ENCODE assay signal across 18 cellular contexts in the genomic region with DNA sequence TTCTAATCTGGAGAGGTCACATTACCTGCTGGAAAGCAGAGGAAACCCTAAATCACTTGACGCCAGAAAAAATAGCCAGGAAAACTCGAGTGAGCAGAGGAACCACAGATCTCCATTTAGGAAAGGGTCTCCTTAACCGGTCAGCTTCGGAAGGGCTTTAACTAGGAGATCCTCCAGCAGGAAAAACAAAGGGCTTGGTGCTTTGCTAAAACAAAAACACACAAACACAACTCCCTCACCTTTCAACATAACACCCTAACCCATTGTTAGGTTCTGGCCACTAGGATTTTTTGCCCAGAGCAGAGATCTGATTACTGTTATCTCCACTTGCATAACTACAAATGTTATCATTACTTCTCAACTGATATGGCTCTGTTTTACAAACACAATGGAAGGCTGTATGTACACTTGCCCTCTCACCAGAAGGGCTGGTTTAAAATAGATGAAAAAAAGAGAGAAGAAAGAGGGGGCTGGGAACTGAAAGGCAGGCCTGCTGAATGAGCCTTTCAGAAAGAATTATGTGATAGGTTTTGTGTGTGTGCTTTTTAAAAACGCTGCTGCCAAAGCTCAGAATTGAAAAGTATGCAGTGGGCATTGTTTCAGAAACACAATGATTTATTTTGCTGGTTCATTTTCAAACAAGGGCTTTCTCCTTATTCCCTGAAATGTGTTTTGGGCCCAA.
DNase-seq lines count a peak whose midpoint lies in the region; ATAC-seq and TF ChIP-seq lines count a peak whose summit lies in the region.
"Had no signal": no experiment of that assay in that cellular context is flagged by ENCODE, and none has a peak within 500 bp of the region (broad histone marks: within the 10 kb centered on the region; RNA-seq: fewer than 3 reads in every experiment).

No MANE protein-coding gene starts in this region.

- no peaks in the 10 kb centered on the region for H3K36me3 ChIP-seq in HUES48 (ENCODE audit: control insufficient read depth, insufficient read depth, low read length)
- no peaks in the 10 kb centered on the region for H3K36me3 ChIP-seq in body of pancreas (replicated peaks in 1 of 2; ENCODE audit: insufficient read depth in 1 of 2, low read depth in 2 of 2)
- H3K36me3 ChIP-seq: heart right ventricle, ovary had no signal

- H3K4me3 ChIP-seq in HUES48 (ENCODE audit: low read depth, low read length): no peak overlapping the region
- H3K4me3 ChIP-seq in body of pancreas: no peak overlapping the region
- H3K4me3 ChIP-seq: heart right ventricle, ovary, SK-N-MC had no signal

- H3K9me3 ChIP-seq in HUES48 (ENCODE audit: control insufficient read depth, insufficient read depth, low read length) (no peaks in the 10 kb centered on the region), body of pancreas (no peaks in the 10 kb centered on the region)
- H3K9me3 ChIP-seq: heart right ventricle, ovary had no signal

- TF ChIP-seq POLR2A in body of pancreas (IDR thresholded peaks at IDR 0.05): no peak

- no peak overlapping the region for H3K9ac ChIP-seq in HUES48 (ENCODE audit: low read depth, low read length)

- TF ChIP-seq CTCF in body of pancreas (IDR thresholded peaks at IDR 0.05): peak in 1 of 7 experiments; percentile 27

- intact Hi-C loops in body of pancreas (cut with DNase I): no loop called here
- intact Hi-C loops in sciatic nerve (cut with DNase I): no loop called here

- ATAC-seq in body of pancreas (peak; percentile 84), sciatic nerve (peak; percentile 6), GM21737 (IDR thresholded peaks at IDR 0.05; ENCODE audit: unreplicated experiment) (no peak)
- ATAC-seq: heart right ventricle, PC-3 had no signal

- peaks cover 17% of the 10 kb centered on the region for H3K4me1 ChIP-seq in HUES48 (ENCODE audit: control insufficient read depth, insufficient read depth, low read length)
- H3K4me1 ChIP-seq in body of pancreas: peaks cover 10% of the 10 kb centered on the region
- H3K4me1 ChIP-seq: heart right ventricle had no signal

- whole genome bisulfite sequencing in body of pancreas, 2 donors: 50% methylated on average over 5 of the region's 5 CpGs

- H3K27ac ChIP-seq in HUES48 (ENCODE audit: low read depth, low read length) (peak overlapping the region; percentile 38), body of pancreas (peak overlapping the region in 3 of 4 donors; percentile 46 to 68 (median 63))
- H3K27ac ChIP-seq: heart right ventricle, ovary, SK-N-MC had no signal

- H3K27me3 ChIP-seq in HUES48 (ENCODE audit: control insufficient read depth, insufficient read depth, low read length): no peaks in the 10 kb centered on the region
- H3K27me3 ChIP-seq in body of pancreas: no peaks in the 10 kb centered on the region
- H3K27me3 ChIP-seq: ovary had no signal

- DNase-seq in body of pancreas: peak in 1 of 4 donors; percentile 10
- DNase-seq in medulla oblongata (ENCODE audit: extremely low spot score): peak; percentile 56
- DNase-seq in sciatic nerve (ENCODE audit: low spot score): no peak
- no peak for DNase-seq in GM03348 (ENCODE audit: low spot score)
- DNase-seq in ecto neural progenitor cell (ENCODE audit: low spot score): no peak
- DNase-seq in stimulated activated CD4-positive, alpha-beta T cell treated with anti-CD3 and anti-CD28 coated beads, Interleukin-15, amount 100 ng/mL, for 24 hours: no peak
- DNase-seq: activated naive CD4-positive, alpha-beta T cell treated with anti-CD3 and anti-CD28 coated beads for 36 hours; activated T-cell treated with anti-CD3 and anti-CD28 coated beads for 4 hours; dermis blood vessel endothelial cell; GOT3; heart right ventricle; kidney; NCI-H1694 treated with DMSO at 0.1 percent for 48 hours; PC-3 had no signal
